14 cellular contexts compared by ENCODE assay signal in the genomic region with DNA sequence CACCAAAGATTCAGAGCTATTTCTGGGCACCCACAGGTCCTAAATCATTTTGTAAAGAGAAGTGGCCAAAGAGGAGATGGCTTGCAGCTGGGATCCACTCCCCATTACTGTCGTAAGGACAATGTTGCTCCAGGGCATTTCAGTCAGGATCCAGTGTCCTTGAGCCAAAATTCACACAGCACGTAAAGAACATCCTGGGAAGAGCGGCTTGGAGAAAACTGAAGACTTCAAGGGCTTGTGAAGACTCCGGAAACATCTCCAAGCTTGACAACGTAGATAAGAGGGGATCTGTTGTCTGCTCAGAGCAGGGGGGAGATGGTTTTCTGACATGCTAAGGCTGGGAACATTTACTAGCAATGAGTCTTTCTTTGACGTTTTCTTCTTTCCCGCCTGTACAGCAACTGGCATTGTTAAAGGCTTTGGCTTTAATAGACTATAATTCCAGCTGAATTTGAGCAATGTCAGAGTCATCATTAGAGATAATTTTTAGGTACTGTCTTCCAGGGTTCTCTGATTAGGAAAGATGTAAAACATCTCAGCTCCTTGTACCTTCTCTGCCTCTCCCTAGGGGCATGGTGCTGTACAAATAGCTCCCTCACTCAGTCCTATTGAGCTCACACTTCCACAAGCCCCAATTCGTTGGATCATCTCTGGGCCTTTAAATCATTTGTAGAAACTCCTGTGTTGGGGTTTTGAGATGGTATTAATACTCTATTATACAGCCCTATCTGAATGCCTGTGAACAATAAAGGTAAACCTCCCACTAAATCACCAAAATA. TPM values are rescaled to one million over a fixed set of nuclear protein-coding genes. Genes with fewer than 3 reads are reported as not detected.
"Had no signal": no experiment of that assay in that cellular context is flagged by ENCODE, and none has a peak within 500 bp of the region (broad histone marks: within the 10 kb centered on the region; RNA-seq: fewer than 3 reads in every experiment).

No MANE protein-coding gene starts in this region.

- H3K9me3 Mint-ChIP-seq: activated T-cell treated with anti-CD3 and anti-CD28 coated beads, Interleukin-2, amount 50 U/mL, for 24 hours had no signal

- H3K4me3 ChIP-seq: lower lobe of right lung, thoracic aorta had no signal

- H3K4me1 ChIP-seq: lower lobe of right lung had no signal

- H3K27ac Mint-ChIP-seq: activated naive CD8-positive, alpha-beta T cell; activated T-cell treated with anti-CD3 and anti-CD28 coated beads, Interleukin-2, amount 50 U/mL, for 24 hours; naive B cell; stimulated activated naive CD8-positive, alpha-beta T cell treated with anti-CD3 and anti-CD28 coated beads, Interleukin-15, amount 100 ng/mL, for 72 hours had no signal

- H3K4me3 Mint-ChIP-seq: activated naive CD8-positive, alpha-beta T cell; activated T-cell treated with anti-CD3 and anti-CD28 coated beads, Interleukin-2, amount 50 U/mL, for 24 hours; naive B cell; stimulated activated naive CD8-positive, alpha-beta T cell treated with anti-CD3 and anti-CD28 coated beads, Interleukin-15, amount 100 ng/mL, for 72 hours had no signal

- H3K27ac ChIP-seq: lower lobe of right lung, neutrophil, thoracic aorta had no signal

- H3K4me1 Mint-ChIP-seq: naive B cell; stimulated activated naive CD8-positive, alpha-beta T cell treated with anti-CD3 and anti-CD28 coated beads, Interleukin-15, amount 100 ng/mL, for 72 hours had no signal

- H3K9me3 ChIP-seq: lower lobe of right lung, neutrophil, SK-N-SH, thoracic aorta had no signal

- H3K36me3 ChIP-seq: lower lobe of right lung, neutrophil, thoracic aorta had no signal

- DNase-seq: activated CD4-positive, CD25-positive, alpha-beta regulatory T cell; activated gamma-delta T cell; activated T-cell treated with anti-CD3 and anti-CD28 coated beads, Interleukin-2, amount 50 U/mL, for 24 hours; kidney glomerular epithelial cell; lower lobe of right lung; naive B cell; SK-N-SH; stimulated activated CD4-positive, alpha-beta T cell treated with anti-CD3 and anti-CD28 coated beads, Interleukin-2, amount 100 ng/mL, for 48 hours; stimulated activated CD8-positive, alpha-beta memory T cell treated with anti-CD3 and anti-CD28 coated beads, Interleukin-4, amount 100 ng/mL, for 48 hours; stimulated activated naive CD8-positive, alpha-beta T cell treated with anti-CD3 and anti-CD28 coated beads, Interleukin-15, amount 100 ng/mL, for 72 hours had no signal

- ATAC-seq: stimulated activated naive CD8-positive, alpha-beta T cell treated with anti-CD3 and anti-CD28 coated beads, Interleukin-15, amount 100 ng/mL, for 72 hours had no signal

- H3K27me3 ChIP-seq: neutrophil had no signal

RNA-seq across cellular contexts. Expression of gene EGFLAM, which starts 39.7 kb away (rescaled TPM):
- total RNA-seq: T-helper 1 cell treated with Interleukin-12 subunit alpha and Interleukin-12 subunit beta and Interleukin-4 antibody, amounts not matched to agents 30 ng/mL and 1 ng/mL, for 36 hours had no signal
